In the genomic region with DNA sequence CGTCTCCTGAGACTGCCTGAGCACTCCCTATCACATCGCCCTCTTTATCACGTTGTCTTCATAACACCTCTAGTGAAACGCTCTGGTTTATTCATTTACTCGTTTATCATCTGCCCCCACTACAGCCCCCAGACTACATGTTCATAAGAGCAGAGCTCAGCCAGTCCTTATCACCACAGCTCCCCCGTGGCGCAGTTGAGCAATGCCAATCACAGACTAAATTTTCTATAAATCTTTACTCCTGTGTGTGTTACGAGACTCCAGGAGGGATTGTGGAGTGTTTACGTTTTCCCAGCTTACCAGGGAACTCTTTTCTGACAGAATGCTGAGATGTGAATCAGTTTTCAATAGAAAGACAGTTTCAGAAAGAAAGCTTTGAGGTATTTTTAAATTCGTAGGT, we compare ENCODE assay signal across 26 cellular contexts.
"Had no signal": no experiment of that assay in that cellular context is flagged by ENCODE, and none has a peak within 500 bp of the region (broad histone marks: within the 10 kb centered on the region; RNA-seq: fewer than 3 reads in every experiment).

No MANE protein-coding gene starts in this region.

- H3K27me3 Mint-ChIP-seq: activated B cell treated with CpG ODN at 0.5 μM for 24 hours; activated naive CD8-positive, alpha-beta T cell treated with anti-CD3 and anti-CD28 coated beads for 36 hours; activated T-cell treated with anti-CD3 and anti-CD28 coated beads, Interleukin-2, amount 50 U/mL, for 24 hours had no signal

- H3K9me3 ChIP-seq: esophagus squamous epithelium, gastrocnemius medialis, lower lobe of right lung, mucosa of descending colon, sigmoid colon, upper lobe of left lung had no signal

- H3K36me3 ChIP-seq: esophagus squamous epithelium, gastrocnemius medialis, lower lobe of right lung, neural progenitor cell, sigmoid colon, upper lobe of left lung had no signal

- H3K4me3 Mint-ChIP-seq: activated B cell treated with CpG ODN at 0.5 μM for 24 hours; activated CD4-positive, alpha-beta T cell treated with anti-CD3 and anti-CD28 coated beads for 36 hours; activated naive CD8-positive, alpha-beta T cell treated with anti-CD3 and anti-CD28 coated beads for 36 hours; activated T-cell treated with anti-CD3 and anti-CD28 coated beads, Interleukin-2, amount 50 U/mL, for 24 hours; endodermal cell; neural progenitor cell had no signal

- H3K9me3 Mint-ChIP-seq: activated B cell treated with CpG ODN at 0.5 μM for 24 hours; activated naive CD8-positive, alpha-beta T cell treated with anti-CD3 and anti-CD28 coated beads for 36 hours; activated T-cell treated with anti-CD3 and anti-CD28 coated beads, Interleukin-2, amount 50 U/mL, for 24 hours; activated T-helper 2 cell treated with anti-CD3 and anti-CD28 coated beads, Interferon-gamma antibody, Interleukin-2, Interleukin-4, amounts not matched to agents 10 μg/mL and 5 μg/mL and 100 μg/mL, durations not matched to agents 14 hours and 24 hours and 36 hours; endodermal cell; neural progenitor cell had no signal

- H3K27me3 ChIP-seq: esophagus squamous epithelium, gastrocnemius medialis, neural progenitor cell, sigmoid colon, upper lobe of left lung had no signal

- H3K4me3 ChIP-seq: coronary artery, esophagus squamous epithelium, gastrocnemius medialis, lower lobe of right lung, mucosa of descending colon, neural progenitor cell, sigmoid colon, smooth muscle cell, upper lobe of left lung had no signal

- ATAC-seq: activated CD4-positive, alpha-beta T cell treated with anti-CD3 and anti-CD28 coated beads for 36 hours; gastrocnemius medialis; left colon; lower lobe of right lung; mucosa of descending colon had no signal

- H3K36me3 Mint-ChIP-seq: activated naive CD8-positive, alpha-beta T cell treated with anti-CD3 and anti-CD28 coated beads for 36 hours had no signal

- H3K27ac Mint-ChIP-seq: activated B cell treated with CpG ODN at 0.5 μM for 24 hours; activated CD4-positive, alpha-beta T cell treated with anti-CD3 and anti-CD28 coated beads for 36 hours; activated naive CD8-positive, alpha-beta T cell treated with anti-CD3 and anti-CD28 coated beads for 36 hours; activated T-cell treated with anti-CD3 and anti-CD28 coated beads, Interleukin-2, amount 50 U/mL, for 24 hours; activated T-helper 2 cell treated with anti-CD3 and anti-CD28 coated beads, Interferon-gamma antibody, Interleukin-2, Interleukin-4, amounts not matched to agents 10 μg/mL and 5 μg/mL and 100 μg/mL, durations not matched to agents 14 hours and 24 hours and 36 hours; endodermal cell; neural progenitor cell had no signal

- H3K27ac ChIP-seq: coronary artery, esophagus squamous epithelium, gastrocnemius medialis, lower lobe of right lung, neural progenitor cell, sigmoid colon, upper lobe of left lung had no signal

- H3K4me1 Mint-ChIP-seq: activated B cell treated with CpG ODN at 0.5 μM for 24 hours; activated CD4-positive, alpha-beta T cell treated with anti-CD3 and anti-CD28 coated beads for 36 hours; activated naive CD8-positive, alpha-beta T cell treated with anti-CD3 and anti-CD28 coated beads for 36 hours had no signal

- H2AFZ ChIP-seq: neural progenitor cell had no signal

- H3K4me1 ChIP-seq: esophagus squamous epithelium, gastrocnemius medialis, lower lobe of right lung, neural progenitor cell, sigmoid colon, upper lobe of left lung had no signal

- H3K4me2 ChIP-seq: neural progenitor cell, smooth muscle cell had no signal

- DNase-seq: activated B cell treated with CpG ODN at 0.5 μM for 24 hours; activated CD4-positive, alpha-beta T cell treated with anti-CD3 and anti-CD28 coated beads for 36 hours; activated CD4-positive, alpha-beta T cell treated with anti-CD3 and anti-CD28 coated beads, Interleukin-2, amount 50 U/mL, for 4 hours; activated CD8-positive, alpha-beta memory T cell treated with anti-CD3 and anti-CD28 coated beads for 24 hours; activated CD8-positive, alpha-beta memory T cell treated with anti-CD3 and anti-CD28 coated beads, Interleukin-2, amount 50 U/mL, for 4 hours; activated naive CD4-positive, alpha-beta T cell; activated naive CD8-positive, alpha-beta T cell treated with anti-CD3 and anti-CD28 coated beads for 36 hours; activated T-cell treated with anti-CD3 and anti-CD28 coated beads, Interleukin-2, amount 50 U/mL, for 24 hours; amniotic stem cell; cerebellar nuclear complex; endodermal cell; esophagus squamous epithelium; gastrocnemius medialis; left colon; lower lobe of right lung; mesendoderm; mucosa of descending colon; sigmoid colon; stimulated activated CD4-positive, alpha-beta T cell treated with anti-CD3 and anti-CD28 coated beads, Interleukin-15, amount 100 ng/mL, for 24 hours; stimulated activated CD4-positive, alpha-beta T cell treated with anti-CD3 and anti-CD28 coated beads, Interleukin-2, amount 100 ng/mL, for 48 hours; stimulated activated naive CD4-positive, alpha-beta T cell; upper lobe of left lung had no signal
